8 cellular contexts compared by ENCODE assay signal in genomic region chr10:86755740-86756510, GRCh38. TPM values are rescaled to one million over a fixed set of nuclear protein-coding genes. Genes with fewer than 3 reads are reported as not detected.
DNase-seq lines count a peak whose midpoint lies in the region; ATAC-seq and TF ChIP-seq lines count a peak whose summit lies in the region.

No MANE protein-coding gene starts in this region.

- peaks cover 7% of the 10 kb centered on the region for H3K36me3 Mint-ChIP-seq in T-helper 1 cell treated with Interleukin-12 subunit alpha and Interleukin-12 subunit beta and Interleukin-4 antibody, amounts not matched to agents 30 μg/mL and 1 μg/mL, for 36 hours (ENCODE audit: low read depth)

- peak; percentile 96 for DNase-seq in GM13976 (ENCODE audit: low spot score)
- DNase-seq in NCI-H128 (lab: John Stamatoyannopoulos, UW; ENCODE audit: unreplicated experiment), result peak; percentile 65
- peak in 55 of 56 donors; percentile 25 to 94 (median 82) for DNase-seq in amygdala (lab: John Stamatoyannopoulos, UW)
- DNase-seq in right atrium auricular region (ENCODE audit: low spot score), result peak; percentile 91
- DNase-seq in prostate gland (ENCODE audit: low spot score), result peak; percentile 61

- peaks cover 49% of the 10 kb centered on the region for H3K27me3 Mint-ChIP-seq in T-helper 1 cell treated with Interleukin-12 subunit alpha and Interleukin-12 subunit beta and Interleukin-4 antibody, amounts not matched to agents 30 μg/mL and 1 μg/mL, for 36 hours (ENCODE audit: low read depth)

- H3K27ac ChIP-seq in right atrium auricular region (peak overlapping the region; percentile 95 to 100), prostate gland (peak overlapping the region; percentile 95 to 96), urinary bladder (ENCODE audit: low read depth) (peak overlapping the region; percentile 94)

- under 1% methylated on average over 61 of the region's 89 CpGs for WGBS in prostate gland
- WGBS in urinary bladder, result under 1% methylated on average over 89 of the region's 89 CpGs

- TF ChIP-seq POLR2A in prostate gland (IDR thresholded peaks at IDR 0.05), result peak; percentile 61

- H3K27me3 ChIP-seq in right atrium auricular region (no peaks in the 10 kb centered on the region), prostate gland (replicated peaks; ENCODE audit: insufficient read depth) (no peaks in the 10 kb centered on the region)

- peak overlapping the region; percentile 62 to 70 for H3K4me3 ChIP-seq in right atrium auricular region
- H3K4me3 ChIP-seq in prostate gland, result peak overlapping the region; percentile 82 to 91
- H3K4me3 ChIP-seq in urinary bladder (ENCODE audit: low read depth, low read length), result peak overlapping the region; percentile 71

- H3K4me1 ChIP-seq in right atrium auricular region (peaks cover 0 to 38% of the 10 kb centered on the region in 2 donors), prostate gland (replicated peaks) (peaks cover 9% of the 10 kb centered on the region), urinary bladder (ENCODE audit: insufficient read depth) (no peaks in the 10 kb centered on the region)

- H3K4me3 Mint-ChIP-seq in T-helper 1 cell treated with Interleukin-12 subunit alpha and Interleukin-12 subunit beta and Interleukin-4 antibody, amounts not matched to agents 30 μg/mL and 1 μg/mL, for 36 hours, result peak overlapping the region; percentile 83

- in situ Hi-C loops in GM13976 (cut with MboI; ENCODE audit: low sequenced_read_pairs, unreplicated experiment), result no loop called here

- peaks cover 30% of the 10 kb centered on the region for H3K4me1 Mint-ChIP-seq in T-helper 1 cell treated with Interleukin-12 subunit alpha and Interleukin-12 subunit beta and Interleukin-4 antibody, amounts not matched to agents 30 μg/mL and 1 μg/mL, for 36 hours (ENCODE audit: low read depth)

- TF ChIP-seq CTCF in GM13976 (IDR thresholded peaks at IDR 0.05; ENCODE audit: borderline replicate concordance, control extremely low read depth, extremely low read depth, insufficient read depth, missing control alignments) (no peak), right atrium auricular region (IDR thresholded peaks at IDR 0.05) (no peak), prostate gland (IDR thresholded peaks at IDR 0.05) (no peak)

- H3K36me3 ChIP-seq in right atrium auricular region (no peaks in the 10 kb centered on the region), prostate gland (no peaks in the 10 kb centered on the region), urinary bladder (ENCODE audit: insufficient read depth) (no peaks in the 10 kb centered on the region)

- ATAC-seq in HG02759 (IDR thresholded peaks at IDR 0.05; ENCODE audit: unreplicated experiment), result peak; percentile 84

- intact Hi-C loops in prostate gland (cut with DNase I), result loop anchor here (2.0 to 5.0 kb wide), 3 partner anchors 23 to 146 kb away; no protein-coding TSS in a partner anchor

- H3K9me3 ChIP-seq in right atrium auricular region, result no peaks in the 10 kb centered on the region
- no peaks in the 10 kb centered on the region for H3K9me3 ChIP-seq in prostate gland

- H3K9me3 Mint-ChIP-seq in T-helper 1 cell treated with Interleukin-12 subunit alpha and Interleukin-12 subunit beta and Interleukin-4 antibody, amounts not matched to agents 30 μg/mL and 1 μg/mL, for 36 hours, result no peaks in the 10 kb centered on the region

- peak overlapping the region; percentile 73 for H3K27ac Mint-ChIP-seq in T-helper 1 cell treated with Interleukin-12 subunit alpha and Interleukin-12 subunit beta and Interleukin-4 antibody, amounts not matched to agents 30 μg/mL and 1 μg/mL, for 36 hours

RNA-seq across cellular contexts. Expression of gene BMPR1A, which starts 0.5 kb away (rescaled TPM):
- 10 to 100 TPM; 28.6 to 41.2 TPM for total RNA-seq in right atrium auricular region
- total RNA-seq in prostate gland, result 10 to 100 TPM; 53.9 to 58.1 TPM
- 128 TPM for total RNA-seq in urinary bladder
- polyA plus RNA-seq in urinary bladder, result 36.6 TPM

Comparison
In these comparisons a context has a peak if more than half of its experiments do, and no peak if none do; other contexts are left out.
1. Peak in every context shown above with its lines: DNase-seq, ATAC-seq, H3K4me3 ChIP-seq and H3K27ac ChIP-seq.